1 cellular context compared by ENCODE assay signal in genomic region chr6:33288942-33289783, GRCh38.
A peak's percentile ranks its signal among the peaks of the same experiment; 100 is the strongest.
TF ChIP-seq lines count a peak whose summit lies in the region.

TSS of gene PFDN6 (plus strand) at chr6:33289601. CDS start at chr6:33289857, 256 bp downstream.
TSS of gene WDR46 (minus strand) at chr6:33289239. CDS start at chr6:33289170, 69 bp downstream.

TF ChIP-seq in HepG2, 621 proteins besides CTCF, POLR2A, EP300 and RAD21 (continued from another document and continues in another):
- TF ChIP-seq, protein P1, sequence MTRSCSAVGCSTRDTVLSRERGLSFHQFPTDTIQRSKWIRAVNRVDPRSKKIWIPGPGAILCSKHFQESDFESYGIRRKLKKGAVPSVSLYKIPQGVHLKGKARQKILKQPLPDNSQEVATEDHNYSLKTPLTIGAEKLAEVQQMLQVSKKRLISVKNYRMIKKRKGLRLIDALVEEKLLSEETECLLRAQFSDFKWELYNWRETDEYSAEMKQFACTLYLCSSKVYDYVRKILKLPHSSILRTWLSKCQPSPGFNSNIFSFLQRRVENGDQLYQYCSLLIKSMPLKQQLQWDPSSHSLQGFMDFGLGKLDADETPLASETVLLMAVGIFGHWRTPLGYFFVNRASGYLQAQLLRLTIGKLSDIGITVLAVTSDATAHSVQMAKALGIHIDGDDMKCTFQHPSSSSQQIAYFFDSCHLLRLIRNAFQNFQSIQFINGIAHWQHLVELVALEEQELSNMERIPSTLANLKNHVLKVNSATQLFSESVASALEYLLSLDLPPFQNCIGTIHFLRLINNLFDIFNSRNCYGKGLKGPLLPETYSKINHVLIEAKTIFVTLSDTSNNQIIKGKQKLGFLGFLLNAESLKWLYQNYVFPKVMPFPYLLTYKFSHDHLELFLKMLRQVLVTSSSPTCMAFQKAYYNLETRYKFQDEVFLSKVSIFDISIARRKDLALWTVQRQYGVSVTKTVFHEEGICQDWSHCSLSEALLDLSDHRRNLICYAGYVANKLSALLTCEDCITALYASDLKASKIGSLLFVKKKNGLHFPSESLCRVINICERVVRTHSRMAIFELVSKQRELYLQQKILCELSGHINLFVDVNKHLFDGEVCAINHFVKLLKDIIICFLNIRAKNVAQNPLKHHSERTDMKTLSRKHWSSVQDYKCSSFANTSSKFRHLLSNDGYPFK (CRISPR knock-in tag; IDR thresholded peaks at IDR 0.05; ENCODE audit: borderline replicate concordance), result peak; percentile 92; the same call in 1 of the 2 replicates
- TF ChIP-seq ZSCAN31 (CRISPR knock-in tag; IDR thresholded peaks at IDR 0.05; ENCODE audit: low read depth), result 0 out of 2 replicates have a peak, but pooled peaks have one; percentile 40
- TF ChIP-seq SIN3B (IDR thresholded peaks at IDR 0.05; ENCODE audit: low read length), result 0 out of 2 replicates have a peak, but pooled peaks have one; percentile 74
- no peak; the same call in 1 of the 2 replicates for TF ChIP-seq JUN (CRISPR knock-in tag; IDR thresholded peaks at IDR 0.05)
- TF ChIP-seq MXD4 (CRISPR knock-in tag; IDR thresholded peaks at IDR 0.05), result peak; percentile 93; the same call in 1 of the 2 replicates
- TF ChIP-seq ZFX (CRISPR knock-in tag; IDR thresholded peaks at IDR 0.05; ENCODE audit: low read depth), result peak; percentile 51; the same call in 1 of the 2 replicates
- TF ChIP-seq, protein P2, sequence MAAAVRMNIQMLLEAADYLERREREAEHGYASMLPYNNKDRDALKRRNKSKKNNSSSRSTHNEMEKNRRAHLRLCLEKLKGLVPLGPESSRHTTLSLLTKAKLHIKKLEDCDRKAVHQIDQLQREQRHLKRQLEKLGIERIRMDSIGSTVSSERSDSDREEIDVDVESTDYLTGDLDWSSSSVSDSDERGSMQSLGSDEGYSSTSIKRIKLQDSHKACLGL (CRISPR knock-in tag; IDR thresholded peaks at IDR 0.05), result peak; percentile 98; the same call in 1 of the 2 replicates
- TF ChIP-seq, protein P3, sequence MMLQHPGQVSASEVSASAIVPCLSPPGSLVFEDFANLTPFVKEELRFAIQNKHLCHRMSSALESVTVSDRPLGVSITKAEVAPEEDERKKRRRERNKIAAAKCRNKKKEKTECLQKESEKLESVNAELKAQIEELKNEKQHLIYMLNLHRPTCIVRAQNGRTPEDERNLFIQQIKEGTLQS (CRISPR knock-in tag; IDR thresholded peaks at IDR 0.05), result no peak
- peak; percentile 94 for TF ChIP-seq ZNF501 (CRISPR knock-in tag; IDR thresholded peaks at IDR 0.05)
- peak; percentile 92 for TF ChIP-seq NFYB (CRISPR knock-in tag; IDR thresholded peaks at IDR 0.05)
- TF ChIP-seq THAP11 (CRISPR knock-in tag; IDR thresholded peaks at IDR 0.05), result peak; percentile 98
- 0 out of 2 replicates have a peak, but pooled peaks have one; percentile 4 for TF ChIP-seq ZNF281 (CRISPR knock-in tag; IDR thresholded peaks at IDR 0.05; ENCODE audit: borderline replicate concordance)
- peak; percentile 68 for TF ChIP-seq PHF8 (CRISPR knock-in tag; IDR thresholded peaks at IDR 0.05)
- TF ChIP-seq FOXA3 (CRISPR knock-in tag; IDR thresholded peaks at IDR 0.05), result peak; percentile 95
- peak; percentile 47; the same call in 1 of the 2 replicates for TF ChIP-seq ZNF607 (CRISPR knock-in tag; IDR thresholded peaks at IDR 0.05; ENCODE audit: borderline replicate concordance)
- peak; percentile 96 for TF ChIP-seq GATAD1 (CRISPR knock-in tag; IDR thresholded peaks at IDR 0.05)
- peak; percentile 58; the same call in 1 of the 2 replicates for TF ChIP-seq NR2F2 (IDR thresholded peaks at IDR 0.05; ENCODE audit: borderline replicate concordance, low read depth)
- TF ChIP-seq, protein P4, sequence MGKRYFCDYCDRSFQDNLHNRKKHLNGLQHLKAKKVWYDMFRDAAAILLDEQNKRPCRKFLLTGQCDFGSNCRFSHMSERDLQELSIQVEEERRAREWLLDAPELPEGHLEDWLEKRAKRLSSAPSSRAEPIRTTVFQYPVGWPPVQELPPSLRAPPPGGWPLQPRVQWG (CRISPR knock-in tag; IDR thresholded peaks at IDR 0.05; ENCODE audit: borderline replicate concordance, low read depth), result no peak
- TF ChIP-seq, protein P5, sequence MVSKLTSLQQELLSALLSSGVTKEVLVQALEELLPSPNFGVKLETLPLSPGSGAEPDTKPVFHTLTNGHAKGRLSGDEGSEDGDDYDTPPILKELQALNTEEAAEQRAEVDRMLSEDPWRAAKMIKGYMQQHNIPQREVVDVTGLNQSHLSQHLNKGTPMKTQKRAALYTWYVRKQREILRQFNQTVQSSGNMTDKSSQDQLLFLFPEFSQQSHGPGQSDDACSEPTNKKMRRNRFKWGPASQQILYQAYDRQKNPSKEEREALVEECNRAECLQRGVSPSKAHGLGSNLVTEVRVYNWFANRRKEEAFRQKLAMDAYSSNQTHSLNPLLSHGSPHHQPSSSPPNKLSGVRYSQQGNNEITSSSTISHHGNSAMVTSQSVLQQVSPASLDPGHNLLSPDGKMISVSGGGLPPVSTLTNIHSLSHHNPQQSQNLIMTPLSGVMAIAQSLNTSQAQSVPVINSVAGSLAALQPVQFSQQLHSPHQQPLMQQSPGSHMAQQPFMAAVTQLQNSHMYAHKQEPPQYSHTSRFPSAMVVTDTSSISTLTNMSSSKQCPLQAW (CRISPR knock-in tag; IDR thresholded peaks at IDR 0.05), result peak; percentile 37; the same call in 1 of the 2 replicates
- TF ChIP-seq ZNF367 (CRISPR knock-in tag; IDR thresholded peaks at IDR 0.05; ENCODE audit: borderline replicate concordance), result no peak
- 0 out of 2 replicates have a peak, but pooled peaks have one; percentile 42 for TF ChIP-seq ZNF34 (CRISPR knock-in tag; IDR thresholded peaks at IDR 0.05; ENCODE audit: borderline replicate concordance)
- TF ChIP-seq PHF20 (CRISPR knock-in tag; IDR thresholded peaks at IDR 0.05), result peak; percentile 95
- TF ChIP-seq AFF4 (CRISPR knock-in tag; IDR thresholded peaks at IDR 0.05), result no peak
- TF ChIP-seq, protein P6, sequence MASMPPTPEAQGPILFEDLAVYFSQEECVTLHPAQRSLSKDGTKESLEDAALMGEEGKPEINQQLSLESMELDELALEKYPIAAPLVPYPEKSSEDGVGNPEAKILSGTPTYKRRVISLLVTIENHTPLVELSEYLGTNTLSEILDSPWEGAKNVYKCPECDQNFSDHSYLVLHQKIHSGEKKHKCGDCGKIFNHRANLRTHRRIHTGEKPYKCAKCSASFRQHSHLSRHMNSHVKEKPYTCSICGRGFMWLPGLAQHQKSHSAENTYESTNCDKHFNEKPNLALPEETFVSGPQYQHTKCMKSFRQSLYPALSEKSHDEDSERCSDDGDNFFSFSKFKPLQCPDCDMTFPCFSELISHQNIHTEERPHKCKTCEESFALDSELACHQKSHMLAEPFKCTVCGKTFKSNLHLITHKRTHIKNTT (CRISPR knock-in tag; IDR thresholded peaks at IDR 0.05), result no peak
- peak; percentile 62; the same call in 1 of the 2 replicates for TF ChIP-seq ZNF792 (CRISPR knock-in tag; IDR thresholded peaks at IDR 0.05)
- no peak for TF ChIP-seq ZBTB20 (CRISPR knock-in tag; IDR thresholded peaks at IDR 0.05; ENCODE audit: borderline replicate concordance, low read depth)
- TF ChIP-seq KLF6 (CRISPR knock-in tag; IDR thresholded peaks at IDR 0.05), result 0 out of 2 replicates have a peak, but pooled peaks have one; percentile 18
- TF ChIP-seq, protein P7, sequence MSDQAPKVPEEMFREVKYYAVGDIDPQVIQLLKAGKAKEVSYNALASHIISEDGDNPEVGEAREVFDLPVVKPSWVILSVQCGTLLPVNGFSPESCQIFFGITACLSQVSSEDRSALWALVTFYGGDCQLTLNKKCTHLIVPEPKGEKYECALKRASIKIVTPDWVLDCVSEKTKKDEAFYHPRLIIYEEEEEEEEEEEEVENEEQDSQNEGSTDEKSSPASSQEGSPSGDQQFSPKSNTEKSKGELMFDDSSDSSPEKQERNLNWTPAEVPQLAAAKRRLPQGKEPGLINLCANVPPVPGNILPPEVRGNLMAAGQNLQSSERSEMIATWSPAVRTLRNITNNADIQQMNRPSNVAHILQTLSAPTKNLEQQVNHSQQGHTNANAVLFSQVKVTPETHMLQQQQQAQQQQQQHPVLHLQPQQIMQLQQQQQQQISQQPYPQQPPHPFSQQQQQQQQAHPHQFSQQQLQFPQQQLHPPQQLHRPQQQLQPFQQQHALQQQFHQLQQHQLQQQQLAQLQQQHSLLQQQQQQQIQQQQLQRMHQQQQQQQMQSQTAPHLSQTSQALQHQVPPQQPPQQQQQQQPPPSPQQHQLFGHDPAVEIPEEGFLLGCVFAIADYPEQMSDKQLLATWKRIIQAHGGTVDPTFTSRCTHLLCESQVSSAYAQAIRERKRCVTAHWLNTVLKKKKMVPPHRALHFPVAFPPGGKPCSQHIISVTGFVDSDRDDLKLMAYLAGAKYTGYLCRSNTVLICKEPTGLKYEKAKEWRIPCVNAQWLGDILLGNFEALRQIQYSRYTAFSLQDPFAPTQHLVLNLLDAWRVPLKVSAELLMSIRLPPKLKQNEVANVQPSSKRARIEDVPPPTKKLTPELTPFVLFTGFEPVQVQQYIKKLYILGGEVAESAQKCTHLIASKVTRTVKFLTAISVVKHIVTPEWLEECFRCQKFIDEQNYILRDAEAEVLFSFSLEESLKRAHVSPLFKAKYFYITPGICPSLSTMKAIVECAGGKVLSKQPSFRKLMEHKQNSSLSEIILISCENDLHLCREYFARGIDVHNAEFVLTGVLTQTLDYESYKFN (CRISPR knock-in tag; conservative IDR thresholded peaks at IDR 0.05), result peak; percentile 42
- TF ChIP-seq MAFF (IDR thresholded peaks at IDR 0.05; ENCODE audit: low read depth, low read length), result 0 out of 2 replicates have a peak, but pooled peaks have one; percentile 4
- peak; percentile 29; the same call in 1 of the 2 replicates for TF ChIP-seq IRF2 (CRISPR knock-in tag; IDR thresholded peaks at IDR 0.05)
- TF ChIP-seq ZNF430 (CRISPR knock-in tag; IDR thresholded peaks at IDR 0.05), result peak; percentile 64; the same call in 1 of the 2 replicates
- no peak for TF ChIP-seq TRAFD1 (CRISPR knock-in tag; IDR thresholded peaks at IDR 0.05; ENCODE audit: borderline replicate concordance)
- TF ChIP-seq BORCS8-MEF2B (CRISPR knock-in tag; IDR thresholded peaks at IDR 0.05), result 0 out of 2 replicates have a peak, but pooled peaks have one; percentile 12
- peak; percentile 99 for TF ChIP-seq CREM (IDR thresholded peaks at IDR 0.05)
- no peak for TF ChIP-seq CREM (CRISPR knock-in tag; IDR thresholded peaks at IDR 0.05)
- TF ChIP-seq ZNF350 (CRISPR knock-in tag; IDR thresholded peaks at IDR 0.05; ENCODE audit: borderline replicate concordance, low read depth), result peak; percentile 71; the same call in 1 of the 2 replicates
- TF ChIP-seq KLF16 (CRISPR knock-in tag; IDR thresholded peaks at IDR 0.05), result 0 out of 4 replicates have a peak, but pooled peaks of 1 of the 2 experiments have one; percentile 10
- TF ChIP-seq BHLHE40 (IDR thresholded peaks at IDR 0.05; ENCODE audit: low read length), result peak; percentile 71; the same call in 1 of the 2 replicates
- TF ChIP-seq ARNT2 (CRISPR knock-in tag; IDR thresholded peaks at IDR 0.05; ENCODE audit: low read depth), result no peak; the same call in 1 of the 2 replicates
- TF ChIP-seq SP4 (CRISPR knock-in tag; IDR thresholded peaks at IDR 0.05), result peak; percentile 70
- TF ChIP-seq ZNF780A (CRISPR knock-in tag; IDR thresholded peaks at IDR 0.05), result 0 out of 2 replicates have a peak, but pooled peaks have one; percentile 56
- TF ChIP-seq TBX2 (CRISPR knock-in tag; IDR thresholded peaks at IDR 0.05; ENCODE audit: borderline replicate concordance), result peak; percentile 50; the same call in 1 of the 2 replicates
- TF ChIP-seq FOXK1 (CRISPR knock-in tag; IDR thresholded peaks at IDR 0.05; ENCODE audit: borderline replicate concordance, low read depth), result peak; percentile 100
